In genomic region chr1:110647254-110647891, GRCh38 we compare ENCODE assay signal across 13 cellular contexts. TPM values are rescaled to one million over a fixed set of nuclear protein-coding genes. Genes with fewer than 3 reads are reported as not detected.
DNase-seq lines count a peak whose midpoint lies in the region; FAIRE-seq and TF ChIP-seq lines count a peak whose summit lies in the region.
"Had no signal": no experiment of that assay in that cellular context is flagged by ENCODE, and none has a peak within 500 bp of the region (broad histone marks: within the 10 kb centered on the region; RNA-seq: fewer than 3 reads in every experiment).

No MANE protein-coding gene starts in this region.

- H3K27me3 ChIP-seq in stomach: peaks cover 0 to 28% (median 0%) of the 10 kb centered on the region in 3 donors

- H3K36me3 ChIP-seq in kidney (ENCODE audit: control insufficient read depth in 1 of 2, insufficient read depth in 2 of 2, low read length in 2 of 2) (no peaks in the 10 kb centered on the region), stomach (no peaks in the 10 kb centered on the region)

- intact Hi-C loops in CD14-positive monocyte (cut with micrococcal nuclease) (loop anchor here (10.0 kb wide), 2 partner anchors 317 to 557 kb away; partner anchors contain the start of genes DENND2D (in 1 of the 2) and LRIF1 (in 1 of the 2)), kidney (cut with DNase I) (no loop called here), stomach (cut with DNase I; ENCODE audit: low total_unique reads) (no loop called here)
- intact Hi-C loops in activated T-helper 2 cell treated with anti-CD3 and anti-CD28 coated beads, Interferon-gamma antibody, Interleukin-2, Interleukin-4, amounts not matched to agents 10 μg/mL and 5 μg/mL and 100 μg/mL, durations not matched to agents 14 hours and 24 hours and 36 hours (cut with micrococcal nuclease): loop anchor here (1.0 to 5.0 kb wide), 5 partner anchors 16 to 1900 kb away; partner anchors contain the start of gene STXBP3

- CTCF ChIA-PET in activated CD4-positive, alpha-beta memory T cell treated with anti-CD3 and anti-CD28 coated beads, Interleukin-2, amount 10 ng/mL, durations not matched to agents 7 days and 5 days (lab: Charles Lee): interaction anchor here (0.7 to 9.3 kb wide), 15 partner anchors 10 to 317 kb away, joined by 3 to 73 read pairs (median 6); no protein-coding TSS in a partner anchor

- TF ChIP-seq POLR2A in stomach (IDR thresholded peaks at IDR 0.05): no peak

- FAIRE-seq in kidney (lab: Jason Lieb, UNC): peak; percentile 50

- H3K4me3 ChIP-seq in kidney (ENCODE audit: low read length in 2 of 2): no peak overlapping the region
- H3K4me3 ChIP-seq in stomach: no peak overlapping the region
- H3K4me3 ChIP-seq: skin epidermis had no signal

- POLR2A ChIA-PET in activated CD4-positive, alpha-beta memory T cell treated with anti-CD3 and anti-CD28 coated beads, Interleukin-2, amount 10 ng/mL, durations not matched to agents 7 days and 5 days (lab: Charles Lee): interaction anchor here (0.6 to 13.5 kb wide), 12 partner anchors 11 to 308 kb away, joined by 3 to 326 read pairs (median 38); partner anchors contain the start of genes CD53, KCNA3 and RBM15

- H3K4me3 Mint-ChIP-seq in CD14-positive monocyte (no peak overlapping the region), HFFc6 (no peak overlapping the region)
- H3K4me3 Mint-ChIP-seq in activated T-helper 2 cell treated with anti-CD3 and anti-CD28 coated beads, Interferon-gamma antibody, Interleukin-2, Interleukin-4, amounts not matched to agents 10 μg/mL and 5 μg/mL and 100 μg/mL, durations not matched to agents 14 hours and 24 hours and 36 hours (ENCODE audit: low read depth): peak overlapping the region; percentile 56
- H3K4me3 Mint-ChIP-seq in activated CD4-positive, alpha-beta memory T cell treated with anti-CD3 and anti-CD28 coated beads, Interleukin-2, amount 10 ng/mL, durations not matched to agents 7 days and 5 days: no peak overlapping the region
- H3K4me3 Mint-ChIP-seq: activated B cell treated with CpG ODN at 0.5 μM for 24 hours, memory B cell had no signal

- WGBS in stomach, 5 donors: 29 to 45% (median 40%) methylated on average over 5 of the region's 5 CpGs

- no peak for TF ChIP-seq CTCF in CD14-positive monocyte (IDR thresholded peaks at IDR 0.05)
- TF ChIP-seq CTCF in HFFc6 (IDR thresholded peaks at IDR 0.05): no peak
- no peak for TF ChIP-seq CTCF in kidney (IDR thresholded peaks at IDR 0.05; ENCODE audit: borderline replicate concordance, extremely low read depth, insufficient read depth)
- no peak for TF ChIP-seq CTCF in stomach (IDR thresholded peaks at IDR 0.05)

- H3K36me3 Mint-ChIP-seq in CD14-positive monocyte (peaks cover 0 to 6% of the 10 kb centered on the region in 2 donors), HFFc6 (ENCODE audit: low read depth) (no peaks in the 10 kb centered on the region)
- H3K36me3 Mint-ChIP-seq in activated T-helper 2 cell treated with anti-CD3 and anti-CD28 coated beads, Interferon-gamma antibody, Interleukin-2, Interleukin-4, amounts not matched to agents 10 μg/mL and 5 μg/mL and 100 μg/mL, durations not matched to agents 14 hours and 24 hours and 36 hours (ENCODE audit: low read depth): peaks cover 3% of the 10 kb centered on the region
- H3K36me3 Mint-ChIP-seq in activated CD4-positive, alpha-beta memory T cell treated with anti-CD3 and anti-CD28 coated beads, Interleukin-2, amount 10 ng/mL, durations not matched to agents 7 days and 5 days (ENCODE audit: low read depth): peaks cover 7% of the 10 kb centered on the region
- H3K36me3 Mint-ChIP-seq: memory B cell had no signal

- H3K27me3 Mint-ChIP-seq in CD14-positive monocyte (ENCODE audit: low read depth in 3 of 3): peaks cover 0 to 6% (median 0%) of the 10 kb centered on the region in 3 donors
- H3K27me3 Mint-ChIP-seq in HFFc6 (ENCODE audit: insufficient read depth): peaks cover 2% of the 10 kb centered on the region
- no peaks in the 10 kb centered on the region for H3K27me3 Mint-ChIP-seq in activated T-helper 2 cell treated with anti-CD3 and anti-CD28 coated beads, Interferon-gamma antibody, Interleukin-2, Interleukin-4, amounts not matched to agents 10 μg/mL and 5 μg/mL and 100 μg/mL, durations not matched to agents 14 hours and 24 hours and 36 hours (ENCODE audit: low read depth)
- no peaks in the 10 kb centered on the region for H3K27me3 Mint-ChIP-seq in activated CD4-positive, alpha-beta memory T cell treated with anti-CD3 and anti-CD28 coated beads, Interleukin-2, amount 10 ng/mL, durations not matched to agents 7 days and 5 days
- H3K27me3 Mint-ChIP-seq: activated B cell treated with CpG ODN at 0.5 μM for 24 hours had no signal

- peaks cover 0 to 8% (median 0%) of the 10 kb centered on the region in 7 donors for H3K9me3 Mint-ChIP-seq in CD14-positive monocyte
- H3K9me3 Mint-ChIP-seq in HFFc6: no peaks in the 10 kb centered on the region
- no peaks in the 10 kb centered on the region for H3K9me3 Mint-ChIP-seq in activated T-helper 2 cell treated with anti-CD3 and anti-CD28 coated beads, Interferon-gamma antibody, Interleukin-2, Interleukin-4, amounts not matched to agents 10 μg/mL and 5 μg/mL and 100 μg/mL, durations not matched to agents 14 hours and 24 hours and 36 hours
- no peaks in the 10 kb centered on the region for H3K9me3 Mint-ChIP-seq in activated CD4-positive, alpha-beta memory T cell treated with anti-CD3 and anti-CD28 coated beads, Interleukin-2, amount 10 ng/mL, durations not matched to agents 7 days and 5 days
- H3K9me3 Mint-ChIP-seq: activated B cell treated with CpG ODN at 0.5 μM for 24 hours, memory B cell had no signal

- peak overlapping the region in 4 of 7 donors; percentile 20 to 82 (median 62) for H3K27ac Mint-ChIP-seq in CD14-positive monocyte
- H3K27ac Mint-ChIP-seq in HFFc6: no peak overlapping the region
- H3K27ac Mint-ChIP-seq in activated T-helper 2 cell treated with anti-CD3 and anti-CD28 coated beads, Interferon-gamma antibody, Interleukin-2, Interleukin-4, amounts not matched to agents 10 μg/mL and 5 μg/mL and 100 μg/mL, durations not matched to agents 14 hours and 24 hours and 36 hours: no peak overlapping the region
- H3K27ac Mint-ChIP-seq in activated CD4-positive, alpha-beta memory T cell treated with anti-CD3 and anti-CD28 coated beads, Interleukin-2, amount 10 ng/mL, durations not matched to agents 7 days and 5 days: no peak overlapping the region
- H3K27ac Mint-ChIP-seq: activated B cell treated with CpG ODN at 0.5 μM for 24 hours, memory B cell had no signal

- TF ChIP-seq EP300 in stomach (IDR thresholded peaks at IDR 0.05): no peak

- no peaks in the 10 kb centered on the region for H3K9me3 ChIP-seq in kidney (ENCODE audit: control insufficient read depth in 1 of 2, low read length in 2 of 2)
- no peaks in the 10 kb centered on the region for H3K9me3 ChIP-seq in stomach

- H3K4me1 Mint-ChIP-seq in CD14-positive monocyte: peaks cover 48% of the 10 kb centered on the region
- H3K4me1 Mint-ChIP-seq in HFFc6 (ENCODE audit: low read depth): peaks cover 22% of the 10 kb centered on the region
- H3K4me1 Mint-ChIP-seq in activated T-helper 2 cell treated with anti-CD3 and anti-CD28 coated beads, Interferon-gamma antibody, Interleukin-2, Interleukin-4, amounts not matched to agents 10 μg/mL and 5 μg/mL and 100 μg/mL, durations not matched to agents 14 hours and 24 hours and 36 hours (ENCODE audit: low read depth): peaks cover 45% of the 10 kb centered on the region
- H3K4me1 Mint-ChIP-seq in activated CD4-positive, alpha-beta memory T cell treated with anti-CD3 and anti-CD28 coated beads, Interleukin-2, amount 10 ng/mL, durations not matched to agents 7 days and 5 days: peaks cover 39% of the 10 kb centered on the region

- H3K27ac ChIP-seq in kidney (ENCODE audit: low read depth in 2 of 2, low read length in 2 of 2) (no peak overlapping the region), stomach (peak overlapping the region in 1 of 5 donors; percentile 40)

- DNase-seq in CD14-positive monocyte (ENCODE audit: low spot score): no peak
- peak; percentile 16 for DNase-seq in HFFc6
- DNase-seq in activated T-helper 2 cell treated with anti-CD3 and anti-CD28 coated beads, Interferon-gamma antibody, Interleukin-2, Interleukin-4, amounts not matched to agents 10 μg/mL and 5 μg/mL and 100 μg/mL, durations not matched to agents 14 hours and 24 hours and 36 hours (ENCODE audit: low spot score): no peak
- no peak for DNase-seq in kidney
- DNase-seq in inferior parietal cortex (ENCODE audit: extremely low spot score): no peak
- no peak for DNase-seq in activated CD4-positive, alpha-beta memory T cell treated with anti-CD3 and anti-CD28 coated beads, Interleukin-2, amount 10 ng/mL, durations not matched to agents 7 days and 5 days
- no peak for DNase-seq in stomach
- no peak for DNase-seq in COLO668 (lab: John Stamatoyannopoulos, UW; ENCODE audit: unreplicated experiment)
- DNase-seq: activated B cell treated with CpG ODN at 0.5 μM for 24 hours, amygdala, DMS79 had no signal

- H3K4me1 ChIP-seq in kidney (ENCODE audit: control insufficient read depth in 1 of 2, insufficient read depth in 1 of 2, low read depth in 1 of 2, low read length in 2 of 2) (no peaks in the 10 kb centered on the region), stomach (peaks cover 0 to 14% (median 2%) of the 10 kb centered on the region in 4 donors)

- H3K9ac ChIP-seq in kidney (ENCODE audit: low read length in 2 of 2): no peak overlapping the region

RNA-seq across cellular contexts. Expression of gene KCNA3, which starts 27.4 kb away (rescaled TPM):
- 1 to 10 TPM; 5.6 to 7.7 TPM for polyA plus RNA-seq in CD14-positive monocyte
- not detected for total RNA-seq in HFFc6 (2021; fragmentation: NEBNext Ultra II Directional; extraction: Animal tissue kit (Norgen Biotek cat#: 25700))
- 24.0 and 24.4 TPM in 2 replicates for total RNA-seq in activated T-helper 2 cell treated with anti-CD3 and anti-CD28 coated beads, Interferon-gamma antibody, Interleukin-2, Interleukin-4, amounts not matched to agents 10 μg/mL and 5 μg/mL and 100 μg/mL, durations not matched to agents 14 hours and 24 hours and 36 hours
- 6.7 TPM for total RNA-seq in kidney
- not detected for polyA plus RNA-seq in kidney (ENCODE audit: insufficient read depth, low read depth, low replicate concordance)
- 10 to 100 TPM; 84.9 to 86.2 TPM for total RNA-seq in activated CD4-positive, alpha-beta memory T cell treated with anti-CD3 and anti-CD28 coated beads, Interleukin-2, amount 10 ng/mL, durations not matched to agents 7 days and 5 days
- total RNA-seq in stomach: 10 to 100 TPM in 1 of 5 donors, 1 to 10 TPM in 1, under 1 TPM in 2, not detected in 1; 0.73 to 11.9 (median 3.3) TPM
- not detected for polyA plus RNA-seq in stomach

RNA-seq across cellular contexts. Expression of gene KCNA2, which starts 41.2 kb away (rescaled TPM):
- polyA plus RNA-seq in CD14-positive monocyte: not detected
- total RNA-seq in HFFc6 (2021; fragmentation: NEBNext Ultra II Directional; extraction: Animal tissue kit (Norgen Biotek cat#: 25700)): not detected
- total RNA-seq in activated T-helper 2 cell treated with anti-CD3 and anti-CD28 coated beads, Interferon-gamma antibody, Interleukin-2, Interleukin-4, amounts not matched to agents 10 μg/mL and 5 μg/mL and 100 μg/mL, durations not matched to agents 14 hours and 24 hours and 36 hours: 0.16 and 0.21 TPM in 2 replicates
- total RNA-seq in kidney: 1.3 TPM
- polyA plus RNA-seq in kidney (ENCODE audit: insufficient read depth, low read depth, low replicate concordance): 0.09 TPM
- total RNA-seq in activated CD4-positive, alpha-beta memory T cell treated with anti-CD3 and anti-CD28 coated beads, Interleukin-2, amount 10 ng/mL, durations not matched to agents 7 days and 5 days: 1 to 10 TPM; 5.9 to 6.6 TPM
- total RNA-seq in stomach: 10 to 100 TPM in 1 of 5 donors, under 1 TPM in 3, not detected in 1; under 0.01 to 42.0 (median 0.89) TPM
- polyA plus RNA-seq in stomach: under 1 TPM in 1 of 3 donors, not detected in 2; 0.20 TPM

Comparison
In these comparisons a context has a peak if more than half of its experiments do, and no peak if none do; other contexts are left out.
1. H3K27ac Mint-ChIP-seq: peak in CD14-positive monocyte (4 of 7); none in HFFc6 (single experiment), activated T-helper 2 cell treated with anti-CD3 and anti-CD28 coated beads, Interferon-gamma antibody, Interleukin-2, Interleukin-4, amounts not matched to agents 10 μg/mL and 5 μg/mL and 100 μg/mL, durations not matched to agents 14 hours and 24 hours and 36 hours (single experiment) and activated CD4-positive, alpha-beta memory T cell treated with anti-CD3 and anti-CD28 coated beads, Interleukin-2, amount 10 ng/mL, durations not matched to agents 7 days and 5 days (single experiment).
2. intact Hi-C loops: an anchor here in CD14-positive monocyte (10.0 kb wide) and activated T-helper 2 cell treated with anti-CD3 and anti-CD28 coated beads, Interferon-gamma antibody, Interleukin-2, Interleukin-4, amounts not matched to agents 10 μg/mL and 5 μg/mL and 100 μg/mL, durations not matched to agents 14 hours and 24 hours and 36 hours (1.0 to 5.0 kb wide); none called in kidney and stomach.